8 cellular contexts compared by ENCODE assay signal in the genomic region with DNA sequence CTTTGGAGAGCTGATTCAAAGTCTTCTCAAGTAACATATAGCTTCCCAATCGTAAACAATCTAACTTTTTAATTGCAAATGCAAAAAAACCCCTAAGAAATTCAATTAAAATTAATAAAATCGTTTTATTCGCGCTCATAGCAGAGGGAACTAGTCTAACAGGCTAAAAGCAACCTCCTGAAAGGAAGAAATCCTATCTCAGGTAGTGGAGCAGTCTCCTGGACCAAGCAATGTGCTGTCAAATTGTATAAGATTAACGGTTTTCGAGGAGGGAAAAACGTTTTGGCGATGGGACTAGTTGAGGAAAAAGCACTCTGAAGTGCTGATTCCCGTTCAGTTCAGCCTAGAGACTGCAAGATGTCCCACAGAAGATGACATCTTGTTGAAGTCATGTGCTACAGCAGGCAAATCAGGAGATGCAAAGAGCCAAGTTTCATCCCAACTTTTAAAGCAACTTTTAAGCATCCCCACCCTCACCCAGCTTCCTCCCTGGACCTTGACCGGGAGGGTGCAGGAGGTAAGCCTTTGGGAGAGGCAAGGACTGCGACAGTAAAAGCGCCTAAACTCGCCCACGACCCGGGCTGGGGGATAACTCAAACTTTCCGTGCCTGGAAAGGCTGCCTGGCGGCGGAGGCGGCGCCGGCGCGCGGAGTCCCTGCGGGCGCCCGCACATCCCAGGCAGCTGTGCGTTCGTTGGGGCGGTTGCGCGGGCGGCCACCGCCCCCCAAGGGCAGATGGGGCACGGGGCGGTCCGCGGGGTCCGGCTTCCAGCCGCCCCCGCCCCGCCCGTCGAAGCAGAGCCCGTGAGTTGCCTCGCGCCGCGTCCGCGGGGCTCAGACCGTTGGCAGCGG. TPM values are rescaled to one million over a fixed set of nuclear protein-coding genes. Genes with fewer than 3 reads are reported as not detected.
DNase-seq lines count a peak whose midpoint lies in the region; ATAC-seq and TF ChIP-seq lines count a peak whose summit lies in the region.

No MANE protein-coding gene starts in this region.

- WGBS in upper lobe of left lung, 2 donors = 25 to 39% methylated on average over 9 to 24 of the region's 53 CpGs

- H3K36me3 Mint-ChIP-seq in CD4-positive, alpha-beta memory T cell = peaks cover 0 to 2% of the 10 kb centered on the region in 2 donors
- no peaks in the 10 kb centered on the region for H3K36me3 Mint-ChIP-seq in activated CD8-positive, alpha-beta memory T cell treated with anti-CD3 and anti-CD28 coated beads, Interleukin-2, amount 10 ng/mL, durations not matched to agents 7 days and 5 days
- no peaks in the 10 kb centered on the region for H3K36me3 Mint-ChIP-seq in neural progenitor cell

- H3K9me3 Mint-ChIP-seq in CD4-positive, alpha-beta memory T cell = no peaks in the 10 kb centered on the region
- H3K9me3 Mint-ChIP-seq in activated CD8-positive, alpha-beta memory T cell treated with anti-CD3 and anti-CD28 coated beads, Interleukin-2, amount 10 ng/mL, durations not matched to agents 7 days and 5 days (ENCODE audit: low read depth) = no peaks in the 10 kb centered on the region
- H3K9me3 Mint-ChIP-seq in neural progenitor cell = peaks cover 6% of the 10 kb centered on the region

- H3K27me3 Mint-ChIP-seq in CD4-positive, alpha-beta memory T cell = no peaks in the 10 kb centered on the region
- no peaks in the 10 kb centered on the region for H3K27me3 Mint-ChIP-seq in activated CD8-positive, alpha-beta memory T cell treated with anti-CD3 and anti-CD28 coated beads, Interleukin-2, amount 10 ng/mL, durations not matched to agents 7 days and 5 days
- peaks cover 3% of the 10 kb centered on the region for H3K27me3 Mint-ChIP-seq in neural progenitor cell (ENCODE audit: insufficient read depth, low read depth)

- H3F3A ChIP-seq in neural progenitor cell (ENCODE audit: low read depth) = peaks cover 5% of the 10 kb centered on the region

- peak overlapping the region; percentile 82 for H2AFZ ChIP-seq in neural progenitor cell (replicated peaks)

- H3K9ac ChIP-seq in neural progenitor cell = no peak overlapping the region

- H3K27me3 ChIP-seq in CD4-positive, alpha-beta memory T cell (ENCODE audit: insufficient read depth, low read length) = no peaks in the 10 kb centered on the region
- no peaks in the 10 kb centered on the region for H3K27me3 ChIP-seq in neural progenitor cell
- no peaks in the 10 kb centered on the region for H3K27me3 ChIP-seq in upper lobe of left lung

- H3K27ac Mint-ChIP-seq in CD4-positive, alpha-beta memory T cell = peak overlapping the region; percentile 66 to 78 (median 75)
- peak overlapping the region; percentile 66 for H3K27ac Mint-ChIP-seq in activated CD8-positive, alpha-beta memory T cell treated with anti-CD3 and anti-CD28 coated beads, Interleukin-2, amount 10 ng/mL, durations not matched to agents 7 days and 5 days
- H3K27ac Mint-ChIP-seq in neural progenitor cell = no peak overlapping the region

- peaks cover 2 to 12% (median 5%) of the 10 kb centered on the region in 4 donors for H3K4me1 Mint-ChIP-seq in CD4-positive, alpha-beta memory T cell
- H3K4me1 Mint-ChIP-seq in activated CD8-positive, alpha-beta memory T cell treated with anti-CD3 and anti-CD28 coated beads, Interleukin-2, amount 10 ng/mL, durations not matched to agents 7 days and 5 days = peaks cover 13% of the 10 kb centered on the region
- H3K4me1 Mint-ChIP-seq in neural progenitor cell = peaks cover 6% of the 10 kb centered on the region

- peak overlapping the region; percentile 23 to 60 for H3K4me3 ChIP-seq in CD4-positive, alpha-beta memory T cell (ENCODE audit: low read length in 2 of 2)
- H3K4me3 ChIP-seq in neural progenitor cell = peak overlapping the region; percentile 71
- peak overlapping the region; percentile 60 to 84 (median 66) for H3K4me3 ChIP-seq in upper lobe of left lung

- peaks cover 14% of the 10 kb centered on the region for H3K4me1 ChIP-seq in CD4-positive, alpha-beta memory T cell (ENCODE audit: insufficient read depth, low read length)
- H3K4me1 ChIP-seq in neural progenitor cell (no peaks in the 10 kb centered on the region), upper lobe of left lung (peaks cover 0 to 4% (median 0%) of the 10 kb centered on the region in 4 donors)

- peaks cover 18% of the 10 kb centered on the region for H3K79me2 ChIP-seq in neural progenitor cell (ENCODE audit: low read depth)

- POLR2A ChIA-PET in CD4-positive, alpha-beta memory T cell (lab: Charles Lee; ENCODE audit: partially characterized antibody) = no interaction called here

- peak overlapping the region; percentile 73 for H3K4me2 ChIP-seq in neural progenitor cell

- intact Hi-C loops in CD4-positive, alpha-beta memory T cell (cut with micrococcal nuclease) = loop anchor here (5.0 to 10.0 kb wide), 3 partner anchors 247 to 324 kb away; partner anchors contain the start of genes HTATSF1 and MMGT1

- H4K20me1 ChIP-seq in neural progenitor cell (ENCODE audit: low read depth) = no peaks in the 10 kb centered on the region

- CTCF ChIA-PET in CD4-positive, alpha-beta memory T cell (lab: Charles Lee; ENCODE audit: partially characterized antibody) = no interaction called here
- CTCF ChIA-PET in activated CD8-positive, alpha-beta memory T cell treated with anti-CD3 and anti-CD28 coated beads, Interleukin-2, amount 10 ng/mL, durations not matched to agents 7 days and 5 days (lab: Charles Lee) = interaction anchor here (1.0 to 1.6 kb wide), 3 partner anchors 19 to 675 kb away, joined by 3 to 6 read pairs (median 4); no protein-coding TSS in a partner anchor

- TF ChIP-seq POLR2A in upper lobe of left lung (IDR thresholded peaks at IDR 0.05) = no peak

- peak overlapping the region; percentile 78 to 88 (median 84) for H3K4me3 Mint-ChIP-seq in CD4-positive, alpha-beta memory T cell
- peak overlapping the region; percentile 84 for H3K4me3 Mint-ChIP-seq in activated CD8-positive, alpha-beta memory T cell treated with anti-CD3 and anti-CD28 coated beads, Interleukin-2, amount 10 ng/mL, durations not matched to agents 7 days and 5 days
- H3K4me3 Mint-ChIP-seq in neural progenitor cell = peak overlapping the region; percentile 89

- H3K27ac ChIP-seq in CD4-positive, alpha-beta memory T cell (ENCODE audit: low read depth, low read length) = peak overlapping the region; percentile 46
- H3K27ac ChIP-seq in neural progenitor cell (no peak overlapping the region), upper lobe of left lung (peak overlapping the region; percentile 65 to 81 (median 73))

- ATAC-seq in GM21390 (IDR thresholded peaks at IDR 0.05; ENCODE audit: unreplicated experiment) (peak; percentile 35), upper lobe of left lung (ENCODE audit: low FRiP score in 2 of 2) (peak in 1 of 2 donors; percentile 77)
- ATAC-seq in activated CD8-positive, alpha-beta memory T cell treated with anti-CD3 and anti-CD28 coated beads, Interleukin-2, amount 10 ng/mL, durations not matched to agents 7 days and 5 days = peak; percentile 59

- TF ChIP-seq EP300 in upper lobe of left lung (IDR thresholded peaks at IDR 0.05) = no peak

- no peaks in the 10 kb centered on the region for H3K9me3 ChIP-seq in CD4-positive, alpha-beta memory T cell (ENCODE audit: control insufficient read depth in 1 of 2, low read length in 2 of 2)
- H3K9me3 ChIP-seq in neural progenitor cell (ENCODE audit: low read depth) = no peaks in the 10 kb centered on the region
- no peaks in the 10 kb centered on the region for H3K9me3 ChIP-seq in upper lobe of left lung

- peak in 4 of 5 donors; percentile 6 to 50 (median 14) for DNase-seq in CD4-positive, alpha-beta memory T cell
- DNase-seq in HT1080 (ENCODE audit: low read depth) (peak; percentile 16), fibroblast of gingiva (ENCODE audit: low read depth) (peak; percentile 14), neural progenitor cell (ENCODE audit: low spot score) (peak; percentile 60), upper lobe of left lung (peak in 1 of 2 donors; percentile 82), COLO668 (lab: John Stamatoyannopoulos, UW; ENCODE audit: unreplicated experiment) (no peak)
- peak; percentile 41 for DNase-seq in activated CD8-positive, alpha-beta memory T cell treated with anti-CD3 and anti-CD28 coated beads, Interleukin-2, amount 10 ng/mL, durations not matched to agents 7 days and 5 days

- no peaks in the 10 kb centered on the region for H3K36me3 ChIP-seq in CD4-positive, alpha-beta memory T cell (ENCODE audit: insufficient read depth, low read length)
- H3K36me3 ChIP-seq in neural progenitor cell = no peaks in the 10 kb centered on the region
- H3K36me3 ChIP-seq in upper lobe of left lung = no peaks in the 10 kb centered on the region

- TF ChIP-seq CTCF in neural progenitor cell (IDR thresholded peaks at IDR 0.05) (no peak), upper lobe of left lung (IDR thresholded peaks at IDR 0.05) (no peak)

RNA-seq across cellular contexts. Expression of gene MAP7D3, which starts 0.8 kb away (rescaled TPM):
- 10 to 100 TPM in 1 of 2 experiments, 1 to 10 TPM in 1; 8.5 to 10.1 TPM for total RNA-seq in CD4-positive, alpha-beta memory T cell
- 1 to 10 TPM; 2.4 to 7.9 TPM for polyA plus RNA-seq in CD4-positive, alpha-beta memory T cell
- 29.2 and 34.7 TPM in 2 replicates for total RNA-seq in HT1080 (2014; rRNA removed; shearing (Covaris generic))
- 20.4 and 23.9 TPM in 2 replicates for polyA plus RNA-seq in HT1080 (2015; cell fraction: cytosol; rRNA removed)
- polyA plus RNA-seq in HT1080 (2015; cell fraction: nucleus; rRNA removed) = 41.4 and 47.9 TPM in 2 replicates
- total RNA-seq in activated CD8-positive, alpha-beta memory T cell treated with anti-CD3 and anti-CD28 coated beads, Interleukin-2, amount 10 ng/mL, durations not matched to agents 7 days and 5 days = 10 to 100 TPM; 13.1 to 13.9 TPM
- total RNA-seq in neural progenitor cell (ENCODE audit: low replicate concordance) (17.0 and 27.1 TPM in 2 replicates), upper lobe of left lung (10 to 100 TPM in 3 of 6 donors, 1 to 10 TPM in 3; 4.8 to 19.9 (median 9.3) TPM)

RNA-seq across cellular contexts. Expression of gene ADGRG4, which starts 50.3 kb away (rescaled TPM):
- total RNA-seq in CD4-positive, alpha-beta memory T cell = not detected
- polyA plus RNA-seq in CD4-positive, alpha-beta memory T cell = not detected
- total RNA-seq in HT1080 (2014; rRNA removed; shearing (Covaris generic)) = 0.02 TPM in 1 of 2 replicates, not detected in the other
- 0.01 TPM in 1 of 2 replicates, not detected in the other for polyA plus RNA-seq in HT1080 (2015; cell fraction: cytosol; rRNA removed)
- polyA plus RNA-seq in HT1080 (2015; cell fraction: nucleus; rRNA removed) = 0.08 and 0.12 TPM in 2 replicates
- total RNA-seq in activated CD8-positive, alpha-beta memory T cell treated with anti-CD3 and anti-CD28 coated beads, Interleukin-2, amount 10 ng/mL, durations not matched to agents 7 days and 5 days = not detected
- total RNA-seq in neural progenitor cell (ENCODE audit: low replicate concordance) (not detected in 2 replicates), upper lobe of left lung (under 1 TPM in 5 of 6 donors, not detected in 1; under 0.01 to 0.17 (median 0.10) TPM)
